ENCODE assay signal across 8 cellular contexts in genomic region chr4:8428288-8429097, GRCh38.
DNase-seq lines count a peak whose midpoint lies in the region; ATAC-seq and FAIRE-seq lines count a peak whose summit lies in the region.

No MANE protein-coding gene starts in this region.

- ATAC-seq in HG03439 (IDR thresholded peaks at IDR 0.05; ENCODE audit: unreplicated experiment) = peak; percentile 97

- peaks cover 11% of the 10 kb centered on the region; the same call in 1 of the 2 replicates for H3K36me3 ChIP-seq in BLaER1

- H3K27me3 ChIP-seq in BLaER1 = no peaks in the 10 kb centered on the region

- FAIRE-seq in GM19239 (lab: Jason Lieb, UNC) = peak; percentile 93

- peak overlapping the region; percentile 74 for H3K4me3 ChIP-seq in BLaER1

- DNase-seq in GM19239 (ENCODE audit: insufficient read length, low spot score) (peak; percentile 82), NCI-H510A treated with DMSO at 0.1 percent for 48 hours (lab: John Stamatoyannopoulos, UW) (peak; percentile 75), left kidney (ENCODE audit: low read depth, low spot score) (peak; percentile 95)
- DNase-seq in activated CD4-positive, alpha-beta T cell treated with anti-CD3 and anti-CD28 coated beads for 4 hours = peak; percentile 87 to 91
- DNase-seq in stimulated activated CD4-positive, alpha-beta T cell treated with anti-CD3 and anti-CD28 coated beads, Interleukin-2, amount 100 ng/mL, for 24 hours = peak; percentile 94

- H3K4me2 ChIP-seq in BLaER1 = peak overlapping the region; percentile 100

- H3K9ac ChIP-seq in BLaER1 = peak overlapping the region; percentile 77

- peaks cover 15% of the 10 kb centered on the region for H4K20me1 ChIP-seq in BLaER1

- peaks cover 19% of the 10 kb centered on the region for H3K4me1 ChIP-seq in BLaER1

- peak overlapping the region; percentile 71 for H3K27ac ChIP-seq in BLaER1
- peak overlapping the region; percentile 39 for H3K27ac ChIP-seq in cingulate gyrus (ENCODE audit: low read depth, low read length)

- no peaks in the 10 kb centered on the region for H3K9me3 ChIP-seq in BLaER1

Comparison
In these comparisons a context has a peak if more than half of its experiments do, and no peak if none do; other contexts are left out.
1. Peak in every context shown above with its lines: DNase-seq, ATAC-seq, H3K4me3 ChIP-seq and H3K27ac ChIP-seq.